ENCODE assay signal across 21 cellular contexts in genomic region chr10:9069136-9069535, GRCh38.
A peak's percentile ranks its signal among the peaks of the same experiment; 100 is the strongest.
DNase-seq lines count a peak whose midpoint lies in the region; ATAC-seq and TF ChIP-seq lines count a peak whose summit lies in the region.
"Had no signal": no experiment of that assay in that cellular context is flagged by ENCODE, and none has a peak within 500 bp of the region (broad histone marks: within the 10 kb centered on the region; RNA-seq: fewer than 3 reads in every experiment).

No MANE protein-coding gene starts in this region.

- no peak for ATAC-seq in HG03571 (IDR thresholded peaks at IDR 0.05; ENCODE audit: unreplicated experiment)

- no peaks in the 10 kb centered on the region for H3K36me3 Mint-ChIP-seq in activated naive CD8-positive, alpha-beta T cell
- no peaks in the 10 kb centered on the region for H3K36me3 Mint-ChIP-seq in activated naive CD8-positive, alpha-beta T cell treated with anti-CD3 and anti-CD28 coated beads for 36 hours
- H3K36me3 Mint-ChIP-seq in CD14-positive monocyte, result no peaks in the 10 kb centered on the region
- H3K36me3 Mint-ChIP-seq: IgD-negative memory B cell had no signal

- H3K4me3 Mint-ChIP-seq in activated naive CD8-positive, alpha-beta T cell, result no peak overlapping the region
- H3K4me3 Mint-ChIP-seq in activated naive CD8-positive, alpha-beta T cell treated with anti-CD3 and anti-CD28 coated beads for 36 hours, result no peak overlapping the region
- H3K4me3 Mint-ChIP-seq in CD14-positive monocyte, result no peak overlapping the region
- H3K4me3 Mint-ChIP-seq: IgD-negative memory B cell had no signal

- H3K4me1 Mint-ChIP-seq in activated naive CD8-positive, alpha-beta T cell (ENCODE audit: low read depth), result peaks cover 28% of the 10 kb centered on the region
- H3K4me1 Mint-ChIP-seq in activated naive CD8-positive, alpha-beta T cell treated with anti-CD3 and anti-CD28 coated beads for 36 hours, result no peaks in the 10 kb centered on the region
- no peaks in the 10 kb centered on the region for H3K4me1 Mint-ChIP-seq in CD14-positive monocyte
- H3K4me1 Mint-ChIP-seq: IgD-negative memory B cell had no signal

- intact Hi-C loops in CD14-positive monocyte (cut with micrococcal nuclease), result no loop called here

- no peak for DNase-seq in activated naive CD8-positive, alpha-beta T cell treated with anti-CD3 and anti-CD28 coated beads for 36 hours
- peak; percentile 76 for DNase-seq in M059J (ENCODE audit: low read depth)
- DNase-seq in amniotic epithelial cell (ENCODE audit: low read depth), result peak; percentile 8
- DNase-seq in renal cortical epithelial cell (ENCODE audit: low read depth), result peak; percentile 42
- no peak for DNase-seq in activated effector memory CD4-positive, alpha-beta T cell treated with anti-CD3 and anti-CD28 coated beads, Interleukin-2, amount 50 U/mL, for 16 hours
- DNase-seq in CD14-positive monocyte (ENCODE audit: low spot score), result no peak
- DNase-seq: activated CD4-positive, CD25-positive, alpha-beta regulatory T cell treated with anti-CD3 and anti-CD28 coated beads, Interleukin-2, amount 50 U/mL, for 72 hours; activated gamma-delta T cell treated with Interleukin-2 at 50 U/mL for 16 hours; amniotic stem cell; caudate nucleus; DMS 273 treated with DMSO at 0.1 percent for 48 hours; foreskin fibroblast; hippocampal formation; MG63; NCI-H1436; NCI-H510A; sigmoid colon; uterus had no signal

- TF ChIP-seq CTCF in CD14-positive monocyte (IDR thresholded peaks at IDR 0.05), result no peak

- H3K27ac Mint-ChIP-seq in activated naive CD8-positive, alpha-beta T cell, result peak overlapping the region; percentile 46
- H3K27ac Mint-ChIP-seq in activated naive CD8-positive, alpha-beta T cell treated with anti-CD3 and anti-CD28 coated beads for 36 hours, result no peak overlapping the region
- H3K27ac Mint-ChIP-seq in CD14-positive monocyte, result no peak overlapping the region
- H3K27ac Mint-ChIP-seq: IgD-negative memory B cell had no signal

- no peaks in the 10 kb centered on the region for H3K9me3 Mint-ChIP-seq in activated naive CD8-positive, alpha-beta T cell (ENCODE audit: low read depth)
- no peaks in the 10 kb centered on the region for H3K9me3 Mint-ChIP-seq in activated naive CD8-positive, alpha-beta T cell treated with anti-CD3 and anti-CD28 coated beads for 36 hours
- peaks cover 0 to 3% (median 0%) of the 10 kb centered on the region in 7 donors for H3K9me3 Mint-ChIP-seq in CD14-positive monocyte

- H3K27me3 Mint-ChIP-seq in activated naive CD8-positive, alpha-beta T cell, result no peaks in the 10 kb centered on the region
- no peaks in the 10 kb centered on the region for H3K27me3 Mint-ChIP-seq in activated naive CD8-positive, alpha-beta T cell treated with anti-CD3 and anti-CD28 coated beads for 36 hours
- peaks cover 0 to 2% (median 1%) of the 10 kb centered on the region in 3 donors for H3K27me3 Mint-ChIP-seq in CD14-positive monocyte (ENCODE audit: low read depth in 3 of 3)
- H3K27me3 Mint-ChIP-seq: IgD-negative memory B cell had no signal

Comparison
In these comparisons a context has a peak if more than half of its experiments do, and no peak if none do; other contexts are left out.
1. DNase-seq: peak in M059J (single experiment), amniotic epithelial cell (single experiment) and renal cortical epithelial cell (single experiment); none in activated naive CD8-positive, alpha-beta T cell treated with anti-CD3 and anti-CD28 coated beads for 36 hours (single experiment), activated effector memory CD4-positive, alpha-beta T cell treated with anti-CD3 and anti-CD28 coated beads, Interleukin-2, amount 50 U/mL, for 16 hours (single experiment) and CD14-positive monocyte (single experiment).